8 cellular contexts compared by ENCODE assay signal in the genomic region with DNA sequence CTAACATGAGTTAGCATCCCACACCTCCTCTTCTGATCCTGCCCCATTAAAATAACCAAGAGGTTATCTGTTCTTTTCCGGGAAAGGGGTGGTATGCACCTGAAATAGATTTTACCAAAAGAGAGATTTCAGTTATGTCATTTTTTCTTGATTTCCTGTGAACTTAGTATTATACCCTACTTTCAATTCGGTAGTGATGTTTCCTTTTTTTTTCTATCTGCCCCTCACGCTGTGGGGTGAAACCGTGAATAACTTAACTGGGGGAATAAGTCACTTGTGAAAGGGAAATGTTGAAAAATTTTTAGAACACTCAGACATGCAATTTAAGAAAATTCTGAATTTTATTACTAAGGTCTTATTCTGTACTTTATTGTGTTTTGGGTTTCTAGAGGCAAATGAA.
DNase-seq lines count a peak whose midpoint lies in the region; ATAC-seq and TF ChIP-seq lines count a peak whose summit lies in the region.
"Not testable (repeated sequence)": the region's sequence is repeated elsewhere in the genome, so short reads cannot be mapped to it uniquely, and the experiment has no call there.

No MANE protein-coding gene starts in this region.

- not testable (repeated sequence) for H3K9me3 ChIP-seq in BLaER1

- not testable (repeated sequence) for H3K27ac ChIP-seq in BLaER1

- H3K4me2 ChIP-seq in BLaER1 = peak overlapping the region; percentile 37; the same call in 1 of the 2 replicates

- H3K27me3 ChIP-seq in BLaER1 = not testable (repeated sequence)

- peak; percentile 34 to 56 for ATAC-seq in activated CD4-positive, CD25-positive, alpha-beta regulatory T cell treated with anti-CD3 and anti-CD28 coated beads, Interleukin-2, amount 50 U/mL, for 24 hours
- peak; percentile 47 for ATAC-seq in activated CD8-positive, alpha-beta T cell treated with anti-CD3 and anti-CD28 coated beads for 36 hours
- ATAC-seq in activated T-cell treated with anti-CD3 and anti-CD28 coated beads, Interleukin-2, amount 50 U/mL, for 4 hours = peak; percentile 34 to 41

- H3K36me3 ChIP-seq in BLaER1 = not testable (repeated sequence)

- CTCF ChIA-PET in activated CD8-positive, alpha-beta T cell treated with anti-CD3 and anti-CD28 coated beads for 36 hours (lab: Charles Lee); activated naive CD4-positive, alpha-beta T cell treated with anti-CD3 and anti-CD28 coated beads for 36 hours (lab: Charles Lee): not testable (repeated sequence)

- peaks cover 18% of the 10 kb centered on the region for H3K36me3 Mint-ChIP-seq in activated CD8-positive, alpha-beta T cell treated with anti-CD3 and anti-CD28 coated beads for 36 hours (ENCODE audit: low read depth)
- H3K36me3 Mint-ChIP-seq in activated T-cell treated with anti-CD3 and anti-CD28 coated beads, Interleukin-2, amount 50 U/mL, for 4 hours (ENCODE audit: insufficient read depth) = peaks cover 11% of the 10 kb centered on the region
- not testable (repeated sequence) for H3K36me3 Mint-ChIP-seq in activated naive CD4-positive, alpha-beta T cell treated with anti-CD3 and anti-CD28 coated beads for 36 hours (ENCODE audit: low read depth); activated naive CD8-positive, alpha-beta T cell
- H3K36me3 Mint-ChIP-seq in immature natural killer cell = peaks cover 7 to 19% (median 8%) of the 10 kb centered on the region in 3 donors
- peaks cover 20% of the 10 kb centered on the region for H3K36me3 Mint-ChIP-seq in stimulated activated naive CD8-positive, alpha-beta T cell treated with anti-CD3 and anti-CD28 coated beads, Interleukin-15, Interleukin-2, amounts not matched to agents 100 ng/mL and 50 ng/mL, for 24 hours (ENCODE audit: low read depth)

- intact Hi-C loops in activated CD8-positive, alpha-beta T cell treated with anti-CD3 and anti-CD28 coated beads for 36 hours (cut with micrococcal nuclease); activated naive CD4-positive, alpha-beta T cell treated with anti-CD3 and anti-CD28 coated beads for 36 hours (cut with micrococcal nuclease): not testable (repeated sequence)

- not testable (repeated sequence) for H3K9me3 Mint-ChIP-seq in activated CD8-positive, alpha-beta T cell treated with anti-CD3 and anti-CD28 coated beads for 36 hours; activated T-cell treated with anti-CD3 and anti-CD28 coated beads, Interleukin-2, amount 50 U/mL, for 4 hours; activated naive CD4-positive, alpha-beta T cell treated with anti-CD3 and anti-CD28 coated beads for 36 hours; activated naive CD8-positive, alpha-beta T cell (ENCODE audit: low read depth); immature natural killer cell; stimulated activated naive CD8-positive, alpha-beta T cell treated with anti-CD3 and anti-CD28 coated beads, Interleukin-15, Interleukin-2, amounts not matched to agents 100 ng/mL and 50 ng/mL, for 24 hours

- H3K4me1 ChIP-seq in BLaER1 = peaks cover 14% of the 10 kb centered on the region

- not testable (repeated sequence) for TF ChIP-seq CTCF in activated CD8-positive, alpha-beta T cell treated with anti-CD3 and anti-CD28 coated beads for 36 hours (IDR thresholded peaks at IDR 0.05)

- DNase-seq in activated CD8-positive, alpha-beta T cell treated with anti-CD3 and anti-CD28 coated beads for 36 hours = peak; percentile 16
- DNase-seq in activated T-cell treated with anti-CD3 and anti-CD28 coated beads, Interleukin-2, amount 50 U/mL, for 4 hours; immature natural killer cell: not testable (repeated sequence)
- peak; percentile 19 for DNase-seq in activated naive CD4-positive, alpha-beta T cell treated with anti-CD3 and anti-CD28 coated beads for 36 hours

- H3K27me3 Mint-ChIP-seq in activated CD8-positive, alpha-beta T cell treated with anti-CD3 and anti-CD28 coated beads for 36 hours; activated T-cell treated with anti-CD3 and anti-CD28 coated beads, Interleukin-2, amount 50 U/mL, for 4 hours (ENCODE audit: low read depth); activated naive CD4-positive, alpha-beta T cell treated with anti-CD3 and anti-CD28 coated beads for 36 hours (ENCODE audit: low read depth); activated naive CD8-positive, alpha-beta T cell; immature natural killer cell (ENCODE audit: low read depth in 3 of 3); stimulated activated naive CD8-positive, alpha-beta T cell treated with anti-CD3 and anti-CD28 coated beads, Interleukin-15, Interleukin-2, amounts not matched to agents 100 ng/mL and 50 ng/mL, for 24 hours: not testable (repeated sequence)

- H3K4me3 ChIP-seq in BLaER1 = not testable (repeated sequence)

- H3K4me1 Mint-ChIP-seq in activated CD8-positive, alpha-beta T cell treated with anti-CD3 and anti-CD28 coated beads for 36 hours (ENCODE audit: low read depth) = peaks cover 21% of the 10 kb centered on the region
- peaks cover 12% of the 10 kb centered on the region for H3K4me1 Mint-ChIP-seq in activated T-cell treated with anti-CD3 and anti-CD28 coated beads, Interleukin-2, amount 50 U/mL, for 4 hours (ENCODE audit: low read depth)
- peaks cover 18% of the 10 kb centered on the region for H3K4me1 Mint-ChIP-seq in activated naive CD4-positive, alpha-beta T cell treated with anti-CD3 and anti-CD28 coated beads for 36 hours (ENCODE audit: low read depth)
- peaks cover 16% of the 10 kb centered on the region for H3K4me1 Mint-ChIP-seq in activated naive CD8-positive, alpha-beta T cell (ENCODE audit: low read depth)
- peaks cover 17 to 19% of the 10 kb centered on the region in 2 donors for H3K4me1 Mint-ChIP-seq in immature natural killer cell
- H3K4me1 Mint-ChIP-seq in stimulated activated naive CD8-positive, alpha-beta T cell treated with anti-CD3 and anti-CD28 coated beads, Interleukin-15, Interleukin-2, amounts not matched to agents 100 ng/mL and 50 ng/mL, for 24 hours (ENCODE audit: low read depth) = peaks cover 28% of the 10 kb centered on the region

- H3K9ac ChIP-seq in BLaER1 = not testable (repeated sequence)

- POLR2A ChIA-PET in activated CD8-positive, alpha-beta T cell treated with anti-CD3 and anti-CD28 coated beads for 36 hours (lab: Charles Lee) = not testable (repeated sequence)

- H3K4me3 Mint-ChIP-seq in activated CD8-positive, alpha-beta T cell treated with anti-CD3 and anti-CD28 coated beads for 36 hours = peak overlapping the region; percentile 38
- not testable (repeated sequence) for H3K4me3 Mint-ChIP-seq in activated T-cell treated with anti-CD3 and anti-CD28 coated beads, Interleukin-2, amount 50 U/mL, for 4 hours
- peak overlapping the region; percentile 4 for H3K4me3 Mint-ChIP-seq in activated naive CD4-positive, alpha-beta T cell treated with anti-CD3 and anti-CD28 coated beads for 36 hours
- peak overlapping the region; percentile 61 for H3K4me3 Mint-ChIP-seq in activated naive CD8-positive, alpha-beta T cell
- H3K4me3 Mint-ChIP-seq in immature natural killer cell = peak overlapping the region in 3 of 5 donors; percentile 1 to 59 (median 41)
- H3K4me3 Mint-ChIP-seq in stimulated activated naive CD8-positive, alpha-beta T cell treated with anti-CD3 and anti-CD28 coated beads, Interleukin-15, Interleukin-2, amounts not matched to agents 100 ng/mL and 50 ng/mL, for 24 hours = peak overlapping the region; percentile 49

- H3K27ac Mint-ChIP-seq in activated CD8-positive, alpha-beta T cell treated with anti-CD3 and anti-CD28 coated beads for 36 hours = peak overlapping the region; percentile 82
- H3K27ac Mint-ChIP-seq in activated naive CD4-positive, alpha-beta T cell treated with anti-CD3 and anti-CD28 coated beads for 36 hours = peak overlapping the region; percentile 68
- H3K27ac Mint-ChIP-seq in activated naive CD8-positive, alpha-beta T cell = peak overlapping the region; percentile 77
- H3K27ac Mint-ChIP-seq in immature natural killer cell = peak overlapping the region in 1 of 6 donors; percentile 60
- peak overlapping the region; percentile 89 for H3K27ac Mint-ChIP-seq in stimulated activated naive CD8-positive, alpha-beta T cell treated with anti-CD3 and anti-CD28 coated beads, Interleukin-15, Interleukin-2, amounts not matched to agents 100 ng/mL and 50 ng/mL, for 24 hours

- not testable (repeated sequence) for H4K20me1 ChIP-seq in BLaER1
